In genomic region chr20:4086771-4087677, GRCh38 we compare ENCODE assay signal across 17 cellular contexts.
"Had no signal": no experiment of that assay in that cellular context is flagged by ENCODE, and none has a peak within 500 bp of the region (broad histone marks: within the 10 kb centered on the region; RNA-seq: fewer than 3 reads in every experiment).

No MANE protein-coding gene starts in this region.

- H3K27me3 ChIP-seq: esophagus squamous epithelium, thyroid gland, uterus had no signal

- ATAC-seq: activated T-helper 17 cell treated with anti-CD3 and anti-CD28 coated beads, Interleukin-2, amount 50 U/mL, for 72 hours; left colon; lower lobe of right lung; natural killer cell had no signal

- DNase-seq: activated CD4-positive, alpha-beta T cell treated with anti-CD3 and anti-CD28 coated beads for 1 hour; activated naive CD4-positive, alpha-beta T cell; effector CD8-positive, alpha-beta T cell; esophagus squamous epithelium; hippocampal formation; islet precursor cell; left colon; lower lobe of right lung; natural killer cell; stimulated activated naive CD4-positive, alpha-beta T cell treated with Interleukin-2 at 50 U/mL for 16 hours; SW 1271; T-helper 2 cell; thyroid gland; uterus had no signal

- H3K4me3 ChIP-seq: esophagus squamous epithelium, lower lobe of right lung, thyroid gland, uterus had no signal

- H3K4me1 ChIP-seq: uterus had no signal

- H3K9me3 ChIP-seq: esophagus squamous epithelium, lower lobe of right lung, thyroid gland, uterus had no signal

- H3K27ac ChIP-seq: esophagus squamous epithelium, lower lobe of right lung, thyroid gland, uterus, VCaP had no signal

- FAIRE-seq: bronchial epithelial cell had no signal

- H3K36me3 ChIP-seq: esophagus squamous epithelium, lower lobe of right lung, thyroid gland, uterus had no signal
